In the genomic region with DNA sequence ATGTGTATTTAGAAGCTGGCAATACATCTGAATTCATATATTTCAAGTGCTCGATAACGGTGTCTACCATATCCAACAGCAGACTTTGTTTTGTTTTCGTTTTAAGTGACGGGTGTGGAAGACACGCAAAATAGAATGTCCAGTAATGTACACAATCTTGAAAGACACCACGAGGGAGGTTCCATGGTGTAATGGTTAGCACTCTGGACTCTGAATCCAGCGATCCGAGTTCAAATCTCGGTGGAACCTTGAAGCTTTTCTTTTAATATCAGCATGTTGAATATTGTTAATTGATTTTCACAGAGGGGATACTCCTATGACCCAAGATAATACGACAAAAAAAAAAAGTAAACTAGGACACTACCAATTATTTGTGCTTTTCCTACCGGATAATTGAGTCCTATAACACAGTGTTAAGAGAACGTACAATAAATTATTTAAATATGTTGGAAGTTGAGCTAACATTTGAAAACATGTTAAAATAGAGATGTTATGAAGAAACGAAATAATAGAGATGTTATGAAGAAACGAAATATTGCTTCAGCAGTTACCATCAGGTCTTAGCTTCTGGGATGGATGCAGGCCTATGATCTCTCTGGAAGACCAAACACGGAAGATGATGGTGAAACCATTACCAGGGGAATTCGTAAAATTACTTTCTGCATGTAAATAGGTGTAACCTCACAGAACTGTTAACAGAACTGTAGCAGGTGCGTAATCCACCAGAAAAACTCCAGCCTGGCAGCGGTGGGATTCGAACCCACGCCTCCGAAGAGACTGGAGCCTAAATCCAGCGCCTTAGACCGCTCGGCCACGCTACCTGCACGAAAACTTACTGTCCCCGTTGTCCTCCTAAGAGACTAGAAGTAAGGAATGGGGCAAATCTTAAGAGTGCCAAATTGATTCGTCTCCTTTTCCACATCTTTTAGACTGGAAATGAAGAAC, we compare ENCODE assay signal across 1 cellular context.
TF ChIP-seq lines count a peak whose summit lies in the region.

No MANE protein-coding gene starts in this region.

TF ChIP-seq in K562, 482 proteins besides CTCF, POLR2A, EP300 and RAD21 (continued from another document and continues in another):
- TF ChIP-seq CTBP1 (IDR thresholded peaks at IDR 0.05; ENCODE audit: borderline replicate concordance) (peak; percentile 54; the same call in 1 of the 2 replicates), ESRRA (IDR thresholded peaks at IDR 0.05; ENCODE audit: borderline replicate concordance, low read depth) (no peak; the same call in 1 of the 2 replicates), SOX6 (IDR thresholded peaks at IDR 0.05) (peak; percentile 55; the same call in 1 of the 2 replicates), IRF1 (CRISPR knock-in tag; IDR thresholded peaks at IDR 0.05; ENCODE audit: borderline replicate concordance) (no peak), ZNF232 (CRISPR knock-in tag; IDR thresholded peaks at IDR 0.05) (no peak), SMAD3 (CRISPR knock-in tag; conservative IDR thresholded peaks at IDR 0.05) (no peak), NELFE (IDR thresholded peaks at IDR 0.05; ENCODE audit: insufficient read depth, insufficient read length) (no peak), PYGO2 (tag; IDR thresholded peaks at IDR 0.05) (no peak), SNIP1 (IDR thresholded peaks at IDR 0.05; ENCODE audit: low read depth) (no peak), RBM25 (IDR thresholded peaks at IDR 0.05; ENCODE audit: low read depth, low read length, severe bottlenecking) (no peak), ZBTB40 (IDR thresholded peaks at IDR 0.05) (peak; percentile 80), ZBTB40 (CRISPR knock-in tag; IDR thresholded peaks at IDR 0.05) (no peak), NFIX (CRISPR knock-in tag; IDR thresholded peaks at IDR 0.05; ENCODE audit: low read depth) (no peak), ETV1 (tag; conservative IDR thresholded peaks at IDR 0.05; ENCODE audit: low read depth) (no peak), TCFL5 (CRISPR knock-in tag; conservative IDR thresholded peaks at IDR 0.05) (no peak), FIP1L1 (IDR thresholded peaks at IDR 0.05; ENCODE audit: low read depth, low read length, poor library complexity, severe bottlenecking) (no peak), PATZ1 (CRISPR knock-in tag; IDR thresholded peaks at IDR 0.05; ENCODE audit: borderline replicate concordance) (no peak), HNRNPL (IDR thresholded peaks at IDR 0.05; ENCODE audit: low read depth, low read length) (no peak), DLX4 (CRISPR knock-in tag; IDR thresholded peaks at IDR 0.05) (no peak), YY1 (IDR thresholded peaks at IDR 0.05; ENCODE audit: borderline replicate concordance in 1 of 3, control insufficient read depth in 1 of 3, extremely low read depth in 1 of 3, insufficient read depth in 3 of 3, insufficient read length in 1 of 3, insufficient replicate concordance in 2 of 3, low read depth in 1 of 3, low read length in 2 of 3) (no peak), COPS2 (conservative IDR thresholded peaks at IDR 0.05) (no peak), POU5F1 (IDR thresholded peaks at IDR 0.05; ENCODE audit: borderline replicate concordance, low read depth, low read length, partially characterized antibody) (no peak), SIN3A (IDR thresholded peaks at IDR 0.05; ENCODE audit: borderline replicate concordance in 2 of 2, control insufficient read depth in 1 of 2, low read depth in 2 of 2, low read length in 2 of 2) (no peak), ZNF79 (CRISPR knock-in tag; IDR thresholded peaks at IDR 0.05; ENCODE audit: low read depth) (no peak), FOXM1 (IDR thresholded peaks at IDR 0.05; ENCODE audit: low read depth) (no peak), FOXM1 (CRISPR knock-in tag; IDR thresholded peaks at IDR 0.05; ENCODE audit: low read depth) (peak; percentile 28; the same call in 1 of the 2 replicates), ZNF778 (CRISPR knock-in tag; IDR thresholded peaks at IDR 0.05) (no peak), HIVEP1 (CRISPR knock-in tag; IDR thresholded peaks at IDR 0.05) (no peak), MYNN (IDR thresholded peaks at IDR 0.05) (0 out of 2 replicates have a peak, but pooled peaks have one; percentile 30), MYNN (CRISPR knock-in tag; IDR thresholded peaks at IDR 0.05) (no peak), HNRNPLL (IDR thresholded peaks at IDR 0.05; ENCODE audit: low read depth, low read length, poor library complexity, severe bottlenecking) (peak; percentile 17), XRCC4 (IDR thresholded peaks at IDR 0.05; ENCODE audit: extremely low read depth, insufficient read depth, insufficient read length) (no peak), NFRKB (IDR thresholded peaks at IDR 0.05; ENCODE audit: low read depth) (no peak)
- TF ChIP-seq, protein P1, sequence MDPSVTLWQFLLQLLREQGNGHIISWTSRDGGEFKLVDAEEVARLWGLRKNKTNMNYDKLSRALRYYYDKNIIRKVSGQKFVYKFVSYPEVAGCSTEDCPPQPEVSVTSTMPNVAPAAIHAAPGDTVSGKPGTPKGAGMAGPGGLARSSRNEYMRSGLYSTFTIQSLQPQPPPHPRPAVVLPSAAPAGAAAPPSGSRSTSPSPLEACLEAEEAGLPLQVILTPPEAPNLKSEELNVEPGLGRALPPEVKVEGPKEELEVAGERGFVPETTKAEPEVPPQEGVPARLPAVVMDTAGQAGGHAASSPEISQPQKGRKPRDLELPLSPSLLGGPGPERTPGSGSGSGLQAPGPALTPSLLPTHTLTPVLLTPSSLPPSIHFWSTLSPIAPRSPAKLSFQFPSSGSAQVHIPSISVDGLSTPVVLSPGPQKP (CRISPR knock-in tag; IDR thresholded peaks at IDR 0.05), result no peak
- TF ChIP-seq, protein P2, sequence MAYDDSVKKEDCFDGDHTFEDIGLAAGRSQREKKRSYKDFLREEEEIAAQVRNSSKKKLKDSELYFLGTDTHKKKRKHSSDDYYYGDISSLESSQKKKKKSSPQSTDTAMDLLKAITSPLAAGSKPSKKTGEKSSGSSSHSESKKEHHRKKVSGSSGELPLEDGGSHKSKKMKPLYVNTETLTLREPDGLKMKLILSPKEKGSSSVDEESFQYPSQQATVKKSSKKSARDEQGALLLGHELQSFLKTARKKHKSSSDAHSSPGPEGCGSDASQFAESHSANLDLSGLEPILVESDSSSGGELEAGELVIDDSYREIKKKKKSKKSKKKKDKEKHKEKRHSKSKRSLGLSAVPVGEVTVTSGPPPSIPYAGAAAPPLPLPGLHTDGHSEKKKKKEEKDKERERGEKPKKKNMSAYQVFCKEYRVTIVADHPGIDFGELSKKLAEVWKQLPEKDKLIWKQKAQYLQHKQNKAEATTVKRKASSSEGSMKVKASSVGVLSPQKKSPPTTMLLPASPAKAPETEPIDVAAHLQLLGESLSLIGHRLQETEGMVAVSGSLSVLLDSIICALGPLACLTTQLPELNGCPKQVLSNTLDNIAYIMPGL (CRISPR knock-in tag; IDR thresholded peaks at IDR 0.05), result no peak; the same call in 1 of the 2 replicates
- TF ChIP-seq, protein P3, sequence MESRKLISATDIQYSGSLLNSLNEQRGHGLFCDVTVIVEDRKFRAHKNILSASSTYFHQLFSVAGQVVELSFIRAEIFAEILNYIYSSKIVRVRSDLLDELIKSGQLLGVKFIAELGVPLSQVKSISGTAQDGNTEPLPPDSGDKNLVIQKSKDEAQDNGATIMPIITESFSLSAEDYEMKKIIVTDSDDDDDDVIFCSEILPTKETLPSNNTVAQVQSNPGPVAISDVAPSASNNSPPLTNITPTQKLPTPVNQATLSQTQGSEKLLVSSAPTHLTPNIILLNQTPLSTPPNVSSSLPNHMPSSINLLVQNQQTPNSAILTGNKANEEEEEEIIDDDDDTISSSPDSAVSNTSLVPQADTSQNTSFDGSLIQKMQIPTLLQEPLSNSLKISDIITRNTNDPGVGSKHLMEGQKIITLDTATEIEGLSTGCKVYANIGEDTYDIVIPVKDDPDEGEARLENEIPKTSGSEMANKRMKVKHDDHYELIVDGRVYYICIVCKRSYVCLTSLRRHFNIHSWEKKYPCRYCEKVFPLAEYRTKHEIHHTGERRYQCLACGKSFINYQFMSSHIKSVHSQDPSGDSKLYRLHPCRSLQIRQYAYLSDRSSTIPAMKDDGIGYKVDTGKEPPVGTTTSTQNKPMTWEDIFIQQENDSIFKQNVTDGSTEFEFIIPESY (CRISPR knock-in tag; IDR thresholded peaks at IDR 0.05), result no peak
- TF ChIP-seq, protein P4, sequence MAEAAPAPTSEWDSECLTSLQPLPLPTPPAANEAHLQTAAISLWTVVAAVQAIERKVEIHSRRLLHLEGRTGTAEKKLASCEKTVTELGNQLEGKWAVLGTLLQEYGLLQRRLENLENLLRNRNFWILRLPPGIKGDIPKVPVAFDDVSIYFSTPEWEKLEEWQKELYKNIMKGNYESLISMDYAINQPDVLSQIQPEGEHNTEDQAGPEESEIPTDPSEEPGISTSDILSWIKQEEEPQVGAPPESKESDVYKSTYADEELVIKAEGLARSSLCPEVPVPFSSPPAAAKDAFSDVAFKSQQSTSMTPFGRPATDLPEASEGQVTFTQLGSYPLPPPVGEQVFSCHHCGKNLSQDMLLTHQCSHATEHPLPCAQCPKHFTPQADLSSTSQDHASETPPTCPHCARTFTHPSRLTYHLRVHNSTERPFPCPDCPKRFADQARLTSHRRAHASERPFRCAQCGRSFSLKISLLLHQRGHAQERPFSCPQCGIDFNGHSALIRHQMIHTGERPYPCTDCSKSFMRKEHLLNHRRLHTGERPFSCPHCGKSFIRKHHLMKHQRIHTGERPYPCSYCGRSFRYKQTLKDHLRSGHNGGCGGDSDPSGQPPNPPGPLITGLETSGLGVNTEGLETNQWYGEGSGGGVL (CRISPR knock-in tag; IDR thresholded peaks at IDR 0.05), result no peak
